In the genomic region with DNA sequence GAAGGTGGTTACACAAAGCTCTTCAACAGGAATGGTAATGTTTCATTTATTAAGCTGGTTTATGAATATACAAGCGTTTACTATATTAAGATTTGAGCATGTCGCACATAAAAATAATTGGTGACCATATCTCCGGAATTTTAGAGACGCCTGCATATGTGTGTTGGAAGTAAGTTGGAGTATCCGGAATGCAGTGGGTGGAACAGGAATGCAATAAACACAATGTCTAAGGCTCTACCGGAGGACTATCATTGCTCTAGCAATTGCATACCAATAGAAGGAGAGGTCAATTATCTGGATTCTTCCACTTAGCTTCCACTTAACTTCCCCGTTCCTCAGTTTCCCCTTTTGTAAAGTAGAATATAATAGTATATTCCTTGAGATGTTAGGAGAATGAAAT, we compare ENCODE assay signal across 8 cellular contexts. TPM values are rescaled to one million over a fixed set of nuclear protein-coding genes. Genes with fewer than 3 reads are reported as not detected.
DNase-seq lines count a peak whose midpoint lies in the region; ATAC-seq and TF ChIP-seq lines count a peak whose summit lies in the region.

No MANE protein-coding gene starts in this region.

- no peak overlapping the region for H3K27ac Mint-ChIP-seq in IgD-negative memory B cell
- H3K27ac Mint-ChIP-seq in chondrocyte (ENCODE audit: unreplicated experiment), result peak overlapping the region; percentile 96

- H3K4me3 ChIP-seq in AG10803 (ENCODE audit: low read length), result peak overlapping the region; percentile 83

- no peak for ATAC-seq in GM19023 (IDR thresholded peaks at IDR 0.05; ENCODE audit: unreplicated experiment)
- ATAC-seq in HG02885 (IDR thresholded peaks at IDR 0.05; ENCODE audit: poor library complexity, unreplicated experiment), result no peak

- peaks cover 15 to 29% (median 17%) of the 10 kb centered on the region in 3 donors for H3K4me1 Mint-ChIP-seq in IgD-negative memory B cell
- peaks cover 17% of the 10 kb centered on the region for H3K4me1 Mint-ChIP-seq in chondrocyte (ENCODE audit: low read depth)

- no peaks in the 10 kb centered on the region for H3K27me3 Mint-ChIP-seq in IgD-negative memory B cell
- no peaks in the 10 kb centered on the region for H3K27me3 Mint-ChIP-seq in chondrocyte (ENCODE audit: low read depth)

- H3K36me3 Mint-ChIP-seq in IgD-negative memory B cell (peaks cover 2% of the 10 kb centered on the region), chondrocyte (ENCODE audit: low read depth) (no peaks in the 10 kb centered on the region)

- DNase-seq in AG10803 (ENCODE audit: low read depth), result peak; percentile 48
- DNase-seq in chondrocyte (ENCODE audit: low spot score), result no peak
- DNase-seq in myocyte (ENCODE audit: low read depth), result peak; percentile 51
- no peak for DNase-seq in HK-2 (ENCODE audit: unreplicated experiment)
- DNase-seq in NCI-H2107 (lab: John Stamatoyannopoulos, UW), result no peak

- H3K9me3 Mint-ChIP-seq in IgD-negative memory B cell (no peaks in the 10 kb centered on the region), chondrocyte (ENCODE audit: low read depth) (no peaks in the 10 kb centered on the region)

- no peak for TF ChIP-seq CTCF in AG10803 (conservative IDR thresholded peaks at IDR 0.05; ENCODE audit: low read length)
- no peak for TF ChIP-seq CTCF in chondrocyte (IDR thresholded peaks at IDR 0.05)

- H3K4me3 Mint-ChIP-seq in IgD-negative memory B cell (peak overlapping the region in 3 of 4 donors; percentile 95 to 99 (median 97)), chondrocyte (ENCODE audit: unreplicated experiment) (peak overlapping the region; percentile 95)

RNA-seq across cellular contexts. Expression of gene CEP78, which starts 1.1 kb away (rescaled TPM):
- polyA plus RNA-seq in IgD-negative memory B cell, result 12.3 TPM
- total RNA-seq in chondrocyte (15.9 to 23.2 TPM (median 17.6 TPM) in 3 replicates), myocyte (10.0 and 11.3 TPM in 2 replicates)
- 8.0 TPM for polyA plus RNA-seq in myocyte (2012)

Comparison
In these comparisons a context has a peak if more than half of its experiments do, and no peak if none do; other contexts are left out.
1. DNase-seq: peak in AG10803 (single experiment) and myocyte (single experiment); none in chondrocyte (single experiment), HK-2 (single experiment) and NCI-H2107 (single experiment).